Comparison of ENCODE assay signal across 16 cellular contexts in the genomic region with DNA sequence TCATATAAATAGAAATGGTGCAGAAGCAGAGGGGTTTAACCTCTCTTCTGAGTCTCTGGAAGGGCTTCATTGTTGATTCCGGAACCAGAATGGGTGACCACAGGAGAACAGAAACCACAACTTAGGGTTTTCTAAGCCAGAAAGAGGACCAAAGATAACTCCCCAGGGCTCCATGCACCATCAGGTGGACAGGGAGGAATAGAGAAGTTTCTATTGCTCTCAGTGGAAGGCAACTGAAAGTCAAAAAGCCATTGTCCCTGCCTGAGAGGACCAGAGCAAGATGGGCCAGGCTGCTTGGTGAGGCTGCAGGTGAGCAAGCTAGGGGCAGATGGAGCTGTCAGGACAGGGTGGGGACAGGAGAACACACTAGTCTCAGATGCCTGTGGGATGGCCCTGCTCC.
"Had no signal": no experiment of that assay in that cellular context is flagged by ENCODE, and none has a peak within 500 bp of the region (broad histone marks: within the 10 kb centered on the region; RNA-seq: fewer than 3 reads in every experiment).

No MANE protein-coding gene starts in this region.

- H3K9me3 ChIP-seq: heart left ventricle, psoas muscle, spleen had no signal

- H3K27me3 ChIP-seq: heart left ventricle, neural progenitor cell, spleen had no signal

- H3K4me1 ChIP-seq: neural progenitor cell, parathyroid adenoma, psoas muscle, spleen had no signal

- H3K36me3 ChIP-seq: heart left ventricle, neural progenitor cell, spleen had no signal

- H3K27ac ChIP-seq: coronary artery, dorsolateral prefrontal cortex, neural progenitor cell, parathyroid adenoma, psoas muscle had no signal

- DNase-seq: dorsolateral prefrontal cortex; effector CD8-positive, alpha-beta T cell; heart left ventricle; hypothalamus; islet precursor cell; mammary epithelial cell; occipital lobe; psoas muscle; retina; spleen; stimulated activated CD4-positive, alpha-beta T cell treated with anti-CD3 and anti-CD28 coated beads, Interleukin-15, amount 100 ng/mL, for 24 hours; stimulated activated CD4-positive, alpha-beta T cell treated with anti-CD3 and anti-CD28 coated beads, Interleukin-1b, Interleukin-23, amount 100 ng/mL, for 48 hours; stimulated activated naive CD4-positive, alpha-beta T cell treated with Interleukin-2 at 50 U/mL for 16 hours had no signal

- H3K4me3 ChIP-seq: coronary artery, dorsolateral prefrontal cortex, neural progenitor cell, psoas muscle had no signal
